In the genomic region with DNA sequence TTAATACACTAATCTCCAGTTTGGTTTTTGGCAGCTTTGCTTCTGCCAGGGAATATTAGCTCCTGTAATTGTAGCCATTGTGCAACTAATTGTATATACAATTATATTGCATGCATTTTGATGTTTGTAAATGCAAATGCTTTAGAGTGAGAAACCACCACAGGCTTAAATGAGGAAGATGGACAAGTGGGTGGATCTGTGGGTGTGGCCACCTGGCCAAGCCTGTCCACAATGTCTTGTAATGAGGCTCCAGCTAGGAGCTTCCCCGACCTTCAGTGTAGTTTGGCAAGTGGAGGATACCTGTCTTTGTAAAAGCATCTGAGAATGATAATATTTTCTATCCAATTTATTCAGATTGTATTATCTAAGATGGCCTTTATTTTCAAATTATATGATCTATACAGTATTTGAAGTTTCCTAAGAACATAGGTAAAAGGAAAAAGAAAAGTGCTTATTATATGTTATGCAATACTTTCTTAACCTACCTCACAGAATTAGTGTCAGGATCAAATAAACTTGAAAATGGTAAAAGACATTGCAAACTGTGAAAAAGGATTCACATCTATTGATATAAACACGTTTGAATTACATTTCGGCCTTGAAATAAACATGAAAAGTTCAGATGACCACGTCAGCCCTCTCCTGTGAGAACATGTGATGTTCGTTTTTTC, we compare ENCODE assay signal across 20 cellular contexts. TPM values are rescaled to one million over a fixed set of nuclear protein-coding genes. Genes with fewer than 3 reads are reported as not detected.
DNase-seq lines count a peak whose midpoint lies in the region; ATAC-seq lines count a peak whose summit lies in the region.
"Had no signal": no experiment of that assay in that cellular context is flagged by ENCODE, and none has a peak within 500 bp of the region (broad histone marks: within the 10 kb centered on the region; RNA-seq: fewer than 3 reads in every experiment).

No MANE protein-coding gene starts in this region.

- ATAC-seq in HG02884 (IDR thresholded peaks at IDR 0.05; ENCODE audit: unreplicated experiment) (peak; percentile 54), naive B cell (ENCODE audit: low read depth in 2 of 2) (peak; percentile 41 to 56), HG02970 (IDR thresholded peaks at IDR 0.05; ENCODE audit: low FRiP score, unreplicated experiment) (no peak)
- ATAC-seq: A549, Panc1 had no signal

- peaks cover 12 to 29% (median 14%) of the 10 kb centered on the region in 3 donors for H3K4me1 Mint-ChIP-seq in naive B cell

- no peak overlapping the region for H3K4me3 Mint-ChIP-seq in naive B cell
- H3K4me3 Mint-ChIP-seq: activated naive CD4-positive, alpha-beta T cell treated with anti-CD3 and anti-CD28 coated beads, Interleukin-2, amount 10 ng/mL, durations not matched to agents 7 days and 5 days had no signal

- no peaks in the 10 kb centered on the region for H3K27me3 Mint-ChIP-seq in naive B cell

- no peak overlapping the region for H3K27ac Mint-ChIP-seq in naive B cell
- H3K27ac Mint-ChIP-seq: activated naive CD4-positive, alpha-beta T cell treated with anti-CD3 and anti-CD28 coated beads, Interleukin-2, amount 10 ng/mL, durations not matched to agents 7 days and 5 days had no signal

- H3K9me3 Mint-ChIP-seq in naive B cell = peaks cover 0 to 2% (median 0%) of the 10 kb centered on the region in 7 donors
- H3K9me3 Mint-ChIP-seq: activated naive CD4-positive, alpha-beta T cell treated with anti-CD3 and anti-CD28 coated beads, Interleukin-2, amount 10 ng/mL, durations not matched to agents 7 days and 5 days had no signal

- DNase-seq in NOMO-1 (lab: John Stamatoyannopoulos, UW; ENCODE audit: unreplicated experiment in 2 of 2) (peak; percentile 24 to 29), NOMO-1 treated with dmso at 0.1 percent for 144 hours (lab: John Stamatoyannopoulos, UW; ENCODE audit: unreplicated experiment) (no peak), NCI-H69 (lab: John Stamatoyannopoulos, UW) (peak; percentile 63), naive B cell (peak; percentile 7), NCI-H187 (lab: John Stamatoyannopoulos, UW) (no peak), NCI-H446 treated with DMSO at 0.1 percent for 48 hours (lab: John Stamatoyannopoulos, UW) (no peak)
- DNase-seq: activated naive CD4-positive, alpha-beta T cell treated with anti-CD3 and anti-CD28 coated beads, Interleukin-2, amount 10 ng/mL, durations not matched to agents 7 days and 5 days; activated T-cell treated with anti-CD3 and anti-CD28 coated beads, Interleukin-2, amount 50 U/mL, for 48 hours; anterior cingulate cortex; BE2C; cortex of kidney; GM23248; kidney glomerular epithelial cell; NCI-H1417 treated with DMSO at 0.1 percent for 48 hours; NCI-H82; T-helper 9 cell had no signal

- no peaks in the 10 kb centered on the region for H3K36me3 Mint-ChIP-seq in naive B cell
- H3K36me3 Mint-ChIP-seq: activated naive CD4-positive, alpha-beta T cell treated with anti-CD3 and anti-CD28 coated beads, Interleukin-2, amount 10 ng/mL, durations not matched to agents 7 days and 5 days had no signal

RNA-seq across cellular contexts. Expression of gene ARID1B, which starts 49.3 kb away (rescaled TPM):
- 10 to 100 TPM; 16.6 to 44.1 (median 27.5) TPM for polyA plus RNA-seq in naive B cell (ENCODE audit: low read depth in 6 of 6)

Comparison
In these comparisons a context has a peak if more than half of its experiments do, and no peak if none do; other contexts are left out.
1. DNase-seq: peak in NOMO-1 (2 of 2), NCI-H69 (single experiment) and naive B cell (single experiment); none in NOMO-1 treated with dmso at 0.1 percent for 144 hours (single experiment), NCI-H187 (0 of 2) and NCI-H446 treated with DMSO at 0.1 percent for 48 hours (single experiment).